ENCODE assay signal across 24 cellular contexts in the genomic region with DNA sequence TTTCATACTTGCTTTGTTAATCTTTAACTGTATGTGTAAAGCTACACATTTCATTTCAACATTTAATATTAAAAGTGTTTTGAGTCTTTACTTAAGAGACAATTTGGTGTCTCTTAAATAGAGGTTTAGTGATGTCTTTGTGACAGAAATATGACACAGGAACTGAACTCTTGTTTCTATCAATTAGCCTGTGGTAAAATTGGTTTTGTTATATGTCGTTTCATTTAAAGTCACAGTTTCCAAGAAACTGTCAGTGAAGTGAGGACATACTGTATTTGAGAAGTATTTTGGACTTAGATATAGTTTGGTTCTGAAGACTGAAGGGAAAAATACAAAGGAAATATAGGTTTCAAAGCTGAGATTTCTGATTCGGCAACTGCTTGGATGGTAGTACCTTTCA. TPM values are rescaled to one million over a fixed set of nuclear protein-coding genes. Genes with fewer than 3 reads are reported as not detected.
DNase-seq lines count a peak whose midpoint lies in the region; ATAC-seq, FAIRE-seq and TF ChIP-seq lines count a peak whose summit lies in the region.
"Had no signal": no experiment of that assay in that cellular context is flagged by ENCODE, and none has a peak within 500 bp of the region (broad histone marks: within the 10 kb centered on the region; RNA-seq: fewer than 3 reads in every experiment).

No MANE protein-coding gene starts in this region.

- H3K4me2 ChIP-seq in GM12878 (ENCODE audit: control insufficient read depth, insufficient read depth), result peak overlapping the region; percentile 49

- TF ChIP-seq CTCF in GM12878 (IDR thresholded peaks at IDR 0.05 in 2 of 3, conservative IDR thresholded peaks at IDR 0.05 in 1 of 3; ENCODE audit: control insufficient read depth in 2 of 3, extremely low read depth in 1 of 3, insufficient read depth in 1 of 3, low read depth in 3 of 3, low read length in 3 of 3), result no peak

- WGBS in GM12878 (ENCODE audit: insufficient coverage, insufficient replicate concordance, low lambda C conversion rate, missing lambda C conversion rate), result 2% methylated on average over 2 of the region's 2 CpGs

- TF ChIP-seq POLR2A in GM12878 (IDR thresholded peaks at IDR 0.05; ENCODE audit: low read depth, low read length), result no peak

- H2AFZ ChIP-seq in GM12878 (ENCODE audit: control insufficient read depth, low read depth, low read length), result no peak overlapping the region

- H3K9me3 ChIP-seq in GM12878 (replicated peaks; ENCODE audit: control insufficient read depth, insufficient read depth, low read length), result no peaks in the 10 kb centered on the region
- H3K9me3 ChIP-seq: Caco-2 had no signal

- POLR2A ChIA-PET in GM12878 (lab: Charles Lee), result interaction anchor here (0.6 to 1.5 kb wide), 4 partner anchors 15 to 61 kb away, joined by 3 to 4 read pairs (median 3); no protein-coding TSS in a partner anchor

- H3K9ac ChIP-seq in GM12878 (ENCODE audit: control insufficient read depth, insufficient read depth, low read length), result no peak overlapping the region

- BruUV-seq in GM12878 (replicated peaks; lab: Mats Ljungman, UMichigan), result no TSS peak

- RAD21 ChIA-PET in GM12878 (lab: Charles Lee; ENCODE audit: unreplicated experiment), result interaction anchor here (1.5 to 2.3 kb wide), 3 partner anchors 10 to 438 kb away, joined by 4 to 12 read pairs (median 6); partner anchors contain the start of genes RNF121 and XNDC1N

- CTCF ChIA-PET in GM12878 (lab: Yijun Ruan, JAX), result interaction anchor here (0.6 to 8.5 kb wide), 6 partner anchors 10 to 99 kb away, joined by 3 to 93 read pairs (median 4); no protein-coding TSS in a partner anchor

- no peaks in the 10 kb centered on the region; the same call in none of the 2 replicates for H3K79me2 ChIP-seq in GM12878 (ENCODE audit: control insufficient read depth, insufficient read depth, low read length)

- H3K27ac ChIP-seq in GM12878 (ENCODE audit: control insufficient read depth, insufficient read depth), result peak overlapping the region; percentile 77
- H3K27ac ChIP-seq: 22Rv1 had no signal

- FAIRE-seq in GM12878 (lab: Jason Lieb, UNC), result no peak
- FAIRE-seq: K562 had no signal

- TF ChIP-seq EP300 in GM12878 (IDR thresholded peaks at IDR 0.05; ENCODE audit: borderline replicate concordance in 1 of 2, control insufficient read depth in 1 of 2, low read depth in 2 of 2, low read length in 2 of 2), result peak in 1 of 2 experiments; percentile 55; a peak in 1 of 4 replicates

- SMC1A ChIA-PET in GM12878 (lab: Charles Lee; ENCODE audit: uncharacterized antibody, unreplicated experiment), result interaction anchor here (0.6 to 8.3 kb wide), 13 partner anchors 7 to 94 kb away, joined by 3 to 67 read pairs (median 3); no protein-coding TSS in a partner anchor

- H3K27me3 ChIP-seq in GM12878 (replicated peaks in 1 of 2; ENCODE audit: control insufficient read depth in 2 of 2, insufficient read depth in 2 of 2, low read length in 1 of 2), result no peaks in the 10 kb centered on the region

- in situ Hi-C loops in GM12878 (cut with MboI), result no loop called here

- H3K4me1 ChIP-seq in GM12878 (ENCODE audit: control insufficient read depth, insufficient read depth, low read length), result peaks cover 39% of the 10 kb centered on the region
- H3K4me1 ChIP-seq: Caco-2 had no signal

- H4K20me1 ChIP-seq in GM12878 (ENCODE audit: control insufficient read depth, insufficient read depth), result no peaks in the 10 kb centered on the region

- DNase-seq in NOMO-1 treated with DMSO at 0.1 percent for 48 hours (lab: John Stamatoyannopoulos, UW; ENCODE audit: unreplicated experiment) (peak; percentile 1), NOMO-1 (lab: John Stamatoyannopoulos, UW; ENCODE audit: unreplicated experiment in 2 of 2) (no peak), GM12878 (ENCODE audit: low read depth, low spot score) (peak; percentile 37), HuH-7.5 (ENCODE audit: low spot score) (no peak), Ammon's horn (ENCODE audit: low spot score) (no peak), nucleus accumbens (lab: John Stamatoyannopoulos, UW) (no peak)
- no peak for DNase-seq in stimulated activated CD4-positive, alpha-beta T cell treated with anti-CD3 and anti-CD28 coated beads, Interleukin-12 subunit alpha, Interleukin-12 subunit beta, amount 100 ng/mL, for 4 hours
- DNase-seq: AML-193; Caco-2; CD4-positive, alpha-beta T cell; DMS153; GOT3; NCI-H1105 treated with DMSO at 0.1 percent for 48 hours; NCI-H1694 treated with DMSO at 0.1 percent for 48 hours; NCI-H510A; NCI-H748 treated with DMSO at 0.1 percent for 48 hours; PC-3; RPMI8226; SIG-M5 had no signal

- peak overlapping the region; percentile 18; the same call in 1 of the 2 replicates for H3K4me3 ChIP-seq in GM12878
- H3K4me3 ChIP-seq: K562 had no signal

- intact Hi-C loops in GM12878 (cut with micrococcal nuclease; ENCODE audit: unreplicated experiment), result loop anchor here (2.0 kb wide), 1 partner anchor 64 kb away; the partner anchor contains the start of genes RNF121 and XNDC1N

- H3K36me3 ChIP-seq in GM12878 (ENCODE audit: control insufficient read depth in 2 of 2, insufficient read depth in 2 of 2, low read length in 1 of 2), result peaks cover 11 to 17% of the 10 kb centered on the region in 2 experiments

- ATAC-seq in HG03432 (IDR thresholded peaks at IDR 0.05; ENCODE audit: unreplicated experiment), result peak; percentile 6
- ATAC-seq in GM12878, result peak; percentile 67
- ATAC-seq: HCT116, K562, PC-3, SK-N-SH treated with all-trans-retinoic acid at 6 μM for 48 hours had no signal

- no peak for TF ChIP-seq RAD21 in GM12878 (IDR thresholded peaks at IDR 0.05; ENCODE audit: insufficient read depth, low read depth, low read length)

TF ChIP-seq in GM12878, 131 proteins besides CTCF, POLR2A, EP300 and RAD21 (continues in another document):
- TF ChIP-seq BCLAF1 (IDR thresholded peaks at IDR 0.05), result no peak
- TF ChIP-seq PKNOX1 (IDR thresholded peaks at IDR 0.05), result peak; percentile 71
- TF ChIP-seq SPI1 (IDR thresholded peaks at IDR 0.05; ENCODE audit: borderline replicate concordance, insufficient read depth, low read depth, low read length), result 0 out of 2 replicates have a peak, but pooled peaks have one; percentile 9
- peak; percentile 65 for TF ChIP-seq NR2F1 (conservative IDR thresholded peaks at IDR 0.05)
- TF ChIP-seq MEF2A (IDR thresholded peaks at IDR 0.05; ENCODE audit: insufficient read depth, low read depth, low read length), result 0 out of 2 replicates have a peak, but pooled peaks have one; percentile 41
- TF ChIP-seq NR2C2 (IDR thresholded peaks at IDR 0.05; ENCODE audit: borderline replicate concordance, control insufficient read depth, insufficient read length, low read depth), result no peak
- 0 out of 2 replicates have a peak, but pooled peaks have one; percentile 13 for TF ChIP-seq CREM (IDR thresholded peaks at IDR 0.05; ENCODE audit: low read depth)
- no peak for TF ChIP-seq TARDBP (IDR thresholded peaks at IDR 0.05; ENCODE audit: borderline replicate concordance)
- peak; percentile 86 for TF ChIP-seq MTA2 (IDR thresholded peaks at IDR 0.05; ENCODE audit: low read depth)

RNA-seq across cellular contexts. Expression of gene IL18BP, which starts 6.4 kb away (rescaled TPM):
- 42.0 and 53.6 TPM in 2 replicates for total RNA-seq in GM12878 (2013; cell fraction: nucleolus; rRNA removed)
- total RNA-seq in GM12878 (2014; rRNA removed), result 4.9 and 5.5 TPM in 2 replicates
- total RNA-seq in GM12878 (2014; rRNA removed; fragmentation: Illumina TruSeq; extraction: Trizol), result 5.0 and 5.9 TPM in 2 replicates
- 16.3 and 19.0 TPM in 2 replicates for total RNA-seq in GM12878 (2021)
- polyA plus RNA-seq in GM12878 (2011; ENCODE audit: low read depth), result 15.3 TPM
- 9.2 and 11.8 TPM in 2 replicates for polyA plus RNA-seq in GM12878 (2011; rRNA removed)
- 6.1 and 7.4 TPM in 2 replicates for polyA plus RNA-seq in GM12878 (2011; cell fraction: cytosol; rRNA removed)
- polyA plus RNA-seq in GM12878 (2011; cell fraction: nucleus; rRNA removed), result 88.6 and 89.9 TPM in 2 replicates
- polyA plus RNA-seq in GM12878 (2012), result 14.2 and 16.9 TPM in 2 replicates
- polyA plus RNA-seq in GM12878 (2014; fragmentation: Illumina TruSeq; extraction: Trizol), result 13.7 and 15.9 TPM in 2 replicates
- polyA plus RNA-seq in GM12878 (2014; fragmentation: Nextera tagmentation; extraction: Ambion mirVana), result 1 to 10 TPM; 2.6 to 3.5 TPM
- polyA plus RNA-seq in GM12878 (2014; rRNA removed), result 18.1 and 23.4 TPM in 2 replicates
- 10 to 100 TPM; 10.2 to 11.1 TPM for polyA plus RNA-seq in GM12878 (2016; fragmentation: Nextera tagmentation; extraction: Ambion mirVana)
- 14.6 and 16.2 TPM in 2 replicates for polyA minus RNA-seq in GM12878 (2011; rRNA and poly(A)+ RNA removed)
- 2.2 and 2.3 TPM in 2 replicates for polyA minus RNA-seq in GM12878 (2011; cell fraction: cytosol; rRNA and poly(A)+ RNA removed)
- 14.4 and 21.9 TPM in 2 replicates for polyA minus RNA-seq in GM12878 (2011; cell fraction: nucleus; rRNA and poly(A)+ RNA removed)

Comparison
In these comparisons a context has a peak if more than half of its experiments do, and no peak if none do; other contexts are left out.
1. DNase-seq: peak in NOMO-1 treated with DMSO at 0.1 percent for 48 hours (single experiment) and GM12878 (single experiment); none in NOMO-1 (0 of 2), stimulated activated CD4-positive, alpha-beta T cell treated with anti-CD3 and anti-CD28 coated beads, Interleukin-12 subunit alpha, Interleukin-12 subunit beta, amount 100 ng/mL, for 4 hours (single experiment), HuH-7.5 (single experiment), Ammon's horn (single experiment) and nucleus accumbens (0 of 56).